ENCODE assay signal across 1 cellular context in genomic region chr10:11876805-11877395, GRCh38.
TF ChIP-seq lines count a peak whose summit lies in the region.

No MANE protein-coding gene starts in this region.

TF ChIP-seq in liver, 16 proteins besides CTCF, POLR2A, EP300 and RAD21 (continued from another document):
- TF ChIP-seq REST (IDR thresholded peaks at IDR 0.05), result no peak
